Comparison of ENCODE assay signal across 1 cellular context in genomic region chr20:8078528-8078914, GRCh38.
A peak's percentile ranks its signal among the peaks of the same experiment; 100 is the strongest.
TF ChIP-seq lines count a peak whose summit lies in the region.

No MANE protein-coding gene starts in this region.

TF ChIP-seq in HepG2, 621 proteins besides CTCF, POLR2A, EP300 and RAD21 (continued from another document):
- no peak for TF ChIP-seq MLXIP (CRISPR knock-in tag; IDR thresholded peaks at IDR 0.05; ENCODE audit: borderline replicate concordance)
- TF ChIP-seq ZBTB33 (CRISPR knock-in tag; IDR thresholded peaks at IDR 0.05), result no peak
- peak; percentile 93 for TF ChIP-seq CREB1 (IDR thresholded peaks at IDR 0.05)
- no peak for TF ChIP-seq CREB1 (CRISPR knock-in tag; IDR thresholded peaks at IDR 0.05)
- no peak for TF ChIP-seq ZNF816 (CRISPR knock-in tag; IDR thresholded peaks at IDR 0.05; ENCODE audit: borderline replicate concordance)
